In genomic region chr6:73798592-73798991, GRCh38 we compare ENCODE assay signal across 9 cellular contexts.
DNase-seq lines count a peak whose midpoint lies in the region; ATAC-seq, FAIRE-seq and TF ChIP-seq lines count a peak whose summit lies in the region.
"Had no signal": no experiment of that assay in that cellular context is flagged by ENCODE, and none has a peak within 500 bp of the region (broad histone marks: within the 10 kb centered on the region; RNA-seq: fewer than 3 reads in every experiment).

No MANE protein-coding gene starts in this region.

- H2BK15ac ChIP-seq in mesenchymal stem cell (ENCODE audit: low read depth, poor library complexity, severe bottlenecking), result no peak overlapping the region

- 0 out of 6 replicates have a peak, but pooled peaks of 2 of the 3 experiments have one; percentile 6 to 22 for TF ChIP-seq CTCF in GM12878 (IDR thresholded peaks at IDR 0.05 in 2 of 3, conservative IDR thresholded peaks at IDR 0.05 in 1 of 3; ENCODE audit: control insufficient read depth in 2 of 3, extremely low read depth in 1 of 3, insufficient read depth in 1 of 3, low read depth in 3 of 3, low read length in 3 of 3)

- H3K14ac ChIP-seq in mesenchymal stem cell (ENCODE audit: low read length in 2 of 2), result no peak overlapping the region

- no peak overlapping the region for H2AK5ac ChIP-seq in mesenchymal stem cell (ENCODE audit: low read length, severe bottlenecking)

- no peak overlapping the region for H4K91ac ChIP-seq in mesenchymal stem cell (ENCODE audit: low read length)

- H3K4me2 ChIP-seq in GM12878 (ENCODE audit: control insufficient read depth, insufficient read depth) (no peak overlapping the region), mesenchymal stem cell (ENCODE audit: low read length, poor library complexity, severe bottlenecking) (no peak overlapping the region)

- H2BK5ac ChIP-seq in mesenchymal stem cell (ENCODE audit: low read depth, low read length, poor library complexity, severe bottlenecking), result no peak overlapping the region

- no peaks in the 10 kb centered on the region for H3K36me3 ChIP-seq in GM12878 (ENCODE audit: control insufficient read depth in 2 of 2, insufficient read depth in 2 of 2, low read length in 1 of 2)
- H3K36me3 ChIP-seq in mesenchymal stem cell (ENCODE audit: control insufficient read depth in 1 of 2, insufficient read depth in 2 of 2, low read depth in 1 of 2, low read length in 2 of 2), result peaks cover 0 to 40% of the 10 kb centered on the region in 2 experiments
- H3K36me3 ChIP-seq: SJSA1 had no signal

- H3K4me3 ChIP-seq in GM12878 (no peak overlapping the region), mesenchymal stem cell (ENCODE audit: insufficient read depth in 1 of 2, low read depth in 1 of 2, low read length in 2 of 2) (no peak overlapping the region)
- H3K4me3 ChIP-seq: SJSA1 had no signal

- H2BK120ac ChIP-seq in mesenchymal stem cell (ENCODE audit: low read depth, low read length), result no peak overlapping the region

- SMC1A ChIA-PET in GM12878 (lab: Charles Lee; ENCODE audit: uncharacterized antibody, unreplicated experiment), result no interaction called here

- no peak overlapping the region for H3K23ac ChIP-seq in mesenchymal stem cell (ENCODE audit: low read length in 2 of 2)

- no peak for TF ChIP-seq EP300 in GM12878 (IDR thresholded peaks at IDR 0.05; ENCODE audit: borderline replicate concordance in 1 of 2, control insufficient read depth in 1 of 2, low read depth in 2 of 2, low read length in 2 of 2)

- H2BK12ac ChIP-seq in mesenchymal stem cell (ENCODE audit: low read length in 2 of 2), result no peak overlapping the region

- RAD21 ChIA-PET in GM12878 (lab: Charles Lee; ENCODE audit: unreplicated experiment), result no interaction called here

- no peaks in the 10 kb centered on the region for H4K20me1 ChIP-seq in GM12878 (ENCODE audit: control insufficient read depth, insufficient read depth)

- intact Hi-C loops in GM12878 (cut with micrococcal nuclease; ENCODE audit: unreplicated experiment), result no loop called here

- H3K4ac ChIP-seq in mesenchymal stem cell (ENCODE audit: low read depth in 1 of 2, low read length in 2 of 2), result no peak overlapping the region

- no peak overlapping the region for H4K8ac ChIP-seq in mesenchymal stem cell (ENCODE audit: low read length)

- H3K27me3 ChIP-seq in GM12878 (replicated peaks in 1 of 2; ENCODE audit: control insufficient read depth in 2 of 2, insufficient read depth in 2 of 2, low read length in 1 of 2), result no peaks in the 10 kb centered on the region
- H3K27me3 ChIP-seq in mesenchymal stem cell (ENCODE audit: control insufficient read depth in 1 of 2, insufficient read depth in 1 of 2, low read length in 2 of 2), result no peaks in the 10 kb centered on the region
- H3K27me3 ChIP-seq: SJSA1 had no signal

- DNase-seq in ELR (ENCODE audit: low read depth) (peak; percentile 93), GM12878 (ENCODE audit: low read depth, low spot score) (no peak), mesenchymal stem cell (peak; percentile 94), T-helper 1 cell (no peak), cerebellum (ENCODE audit: low spot score) (no peak)
- no peak for DNase-seq in activated CD4-positive, alpha-beta T cell treated with anti-CD3 and anti-CD28 coated beads for 4 hours

- H3K27ac ChIP-seq in GM12878 (ENCODE audit: control insufficient read depth, insufficient read depth) (no peak overlapping the region), mesenchymal stem cell (ENCODE audit: low read length, poor library complexity, severe bottlenecking) (peak overlapping the region; percentile 31)
- H3K27ac ChIP-seq: SJSA1 had no signal

- H3K9me3 ChIP-seq in GM12878 (replicated peaks; ENCODE audit: control insufficient read depth, insufficient read depth, low read length) (no peaks in the 10 kb centered on the region), mesenchymal stem cell (ENCODE audit: control insufficient read depth, low read length) (no peaks in the 10 kb centered on the region)
- H3K9me3 ChIP-seq: SJSA1 had no signal

- no peaks in the 10 kb centered on the region for H3K4me1 ChIP-seq in GM12878 (ENCODE audit: control insufficient read depth, insufficient read depth, low read length)
- H3K4me1 ChIP-seq in mesenchymal stem cell (ENCODE audit: control insufficient read depth, insufficient read depth, low read depth, low read length), result peaks cover 4% of the 10 kb centered on the region
- H3K4me1 ChIP-seq: SJSA1 had no signal

- POLR2A ChIA-PET in GM12878 (lab: Charles Lee), result no interaction called here

- no peak overlapping the region for H3K18ac ChIP-seq in mesenchymal stem cell (ENCODE audit: low read depth in 1 of 2, low read length in 2 of 2)

- CTCF ChIA-PET in GM12878 (lab: Yijun Ruan, JAX), result interaction anchor here (1.5 kb wide), 1 partner anchor 1410 kb away, joined by 3 read pairs; no protein-coding TSS in a partner anchor

- no TSS peak for BruUV-seq in GM12878 (replicated peaks; lab: Mats Ljungman, UMichigan)

- peak; percentile 79 for ATAC-seq in GM21381 (IDR thresholded peaks at IDR 0.05; ENCODE audit: unreplicated experiment)
- peak; percentile 52 for ATAC-seq in HG03521 (IDR thresholded peaks at IDR 0.05; ENCODE audit: unreplicated experiment)
- ATAC-seq in GM12878, result peak; percentile 86

- H2AFZ ChIP-seq in GM12878 (ENCODE audit: control insufficient read depth, low read depth, low read length) (no peak overlapping the region), mesenchymal stem cell (ENCODE audit: low read depth, low read length) (no peak overlapping the region)

- WGBS in GM12878 (ENCODE audit: insufficient coverage, insufficient replicate concordance, low lambda C conversion rate, missing lambda C conversion rate), result 15% methylated on average over 2 of the region's 2 CpGs
- 100% methylated on average over 1 of the region's 2 CpGs for WGBS in mesenchymal stem cell

- H3K9ac ChIP-seq in GM12878 (ENCODE audit: control insufficient read depth, insufficient read depth, low read length), result no peak overlapping the region
- H3K9ac ChIP-seq in mesenchymal stem cell (ENCODE audit: low read length), result peak overlapping the region; percentile 81

- no peak for TF ChIP-seq POLR2A in GM12878 (IDR thresholded peaks at IDR 0.05; ENCODE audit: low read depth, low read length)

- in situ Hi-C loops in GM12878 (cut with MboI), result no loop called here

- FAIRE-seq in GM12878 (lab: Jason Lieb, UNC), result peak; percentile 27

- peaks cover 4% of the 10 kb centered on the region for H3K79me1 ChIP-seq in mesenchymal stem cell (replicated peaks; ENCODE audit: low read length, poor library complexity, severe bottlenecking)

- no peaks in the 10 kb centered on the region for H3K79me2 ChIP-seq in GM12878 (ENCODE audit: control insufficient read depth, insufficient read depth, low read length)

- TF ChIP-seq RAD21 in GM12878 (IDR thresholded peaks at IDR 0.05; ENCODE audit: insufficient read depth, low read depth, low read length), result 0 out of 2 replicates have a peak, but pooled peaks have one; percentile 18

TF ChIP-seq in GM12878, 131 proteins besides CTCF, POLR2A, EP300 and RAD21 (continues in another document):
- TF ChIP-seq JUNB (IDR thresholded peaks at IDR 0.05), result peak; percentile 82
- TF ChIP-seq RELA (IDR thresholded peaks at IDR 0.05; ENCODE audit: borderline replicate concordance, partially characterized antibody), result no peak
- TF ChIP-seq EED (IDR thresholded peaks at IDR 0.05; ENCODE audit: low read depth), result 0 out of 2 replicates have a peak, but pooled peaks have one; percentile 42
- peak; percentile 44; the same call in 1 of the 2 replicates for TF ChIP-seq CREM (IDR thresholded peaks at IDR 0.05; ENCODE audit: low read depth)
- no peak for TF ChIP-seq SP1 (IDR thresholded peaks at IDR 0.05; ENCODE audit: low read depth, low read length)
- 0 out of 2 replicates have a peak, but pooled peaks have one; percentile 16 for TF ChIP-seq YY1 (IDR thresholded peaks at IDR 0.05; ENCODE audit: low read depth, low read length)
- no peak for TF ChIP-seq SPI1 (IDR thresholded peaks at IDR 0.05; ENCODE audit: borderline replicate concordance, insufficient read depth, low read depth, low read length)
- peak; percentile 53; the same call in 1 of the 2 replicates for TF ChIP-seq CREB1 (IDR thresholded peaks at IDR 0.05; ENCODE audit: low read depth)
- no peak for TF ChIP-seq CBFB (IDR thresholded peaks at IDR 0.05; ENCODE audit: low read depth)
- TF ChIP-seq, protein P1, sequence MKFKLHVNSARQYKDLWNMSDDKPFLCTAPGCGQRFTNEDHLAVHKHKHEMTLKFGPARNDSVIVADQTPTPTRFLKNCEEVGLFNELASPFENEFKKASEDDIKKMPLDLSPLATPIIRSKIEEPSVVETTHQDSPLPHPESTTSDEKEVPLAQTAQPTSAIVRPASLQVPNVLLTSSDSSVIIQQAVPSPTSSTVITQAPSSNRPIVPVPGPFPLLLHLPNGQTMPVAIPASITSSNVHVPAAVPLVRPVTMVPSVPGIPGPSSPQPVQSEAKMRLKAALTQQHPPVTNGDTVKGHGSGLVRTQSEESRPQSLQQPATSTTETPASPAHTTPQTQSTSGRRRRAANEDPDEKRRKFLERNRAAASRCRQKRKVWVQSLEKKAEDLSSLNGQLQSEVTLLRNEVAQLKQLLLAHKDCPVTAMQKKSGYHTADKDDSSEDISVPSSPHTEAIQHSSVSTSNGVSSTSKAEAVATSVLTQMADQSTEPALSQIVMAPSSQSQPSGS (IDR thresholded peaks at IDR 0.05; ENCODE audit: low read length), result peak; percentile 88
- TF ChIP-seq IKZF1 (conservative IDR thresholded peaks at IDR 0.05), result no peak; the same call in 1 of the 2 replicates
- no peak for TF ChIP-seq ZZZ3 (IDR thresholded peaks at IDR 0.05; ENCODE audit: control insufficient read depth, insufficient read length, low read depth)
- TF ChIP-seq, protein P2, sequence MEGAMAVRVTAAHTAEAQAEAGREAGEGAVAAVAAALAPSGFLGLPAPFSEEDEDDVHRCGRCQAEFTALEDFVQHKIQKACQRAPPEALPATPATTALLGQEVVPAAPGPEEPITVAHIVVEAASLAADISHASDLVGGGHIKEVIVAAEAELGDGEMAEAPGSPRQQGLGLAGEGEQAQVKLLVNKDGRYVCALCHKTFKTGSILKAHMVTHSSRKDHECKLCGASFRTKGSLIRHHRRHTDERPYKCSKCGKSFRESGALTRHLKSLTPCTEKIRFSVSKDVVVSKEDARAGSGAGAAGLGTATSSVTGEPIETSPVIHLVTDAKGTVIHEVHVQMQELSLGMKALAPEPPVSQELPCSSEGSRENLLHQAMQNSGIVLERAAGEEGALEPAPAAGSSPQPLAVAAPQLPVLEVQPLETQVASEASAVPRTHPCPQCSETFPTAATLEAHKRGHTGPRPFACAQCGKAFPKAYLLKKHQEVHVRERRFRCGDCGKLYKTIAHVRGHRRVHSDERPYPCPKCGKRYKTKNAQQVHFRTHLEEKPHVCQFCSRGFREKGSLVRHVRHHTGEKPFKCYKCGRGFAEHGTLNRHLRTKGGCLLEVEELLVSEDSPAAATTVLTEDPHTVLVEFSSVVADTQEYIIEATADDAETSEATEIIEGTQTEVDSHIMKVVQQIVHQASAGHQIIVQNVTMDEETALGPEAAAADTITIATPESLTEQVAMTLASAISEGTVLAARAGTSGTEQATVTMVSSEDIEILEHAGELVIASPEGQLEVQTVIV (IDR thresholded peaks at IDR 0.05; ENCODE audit: borderline replicate concordance, partially characterized antibody), result no peak
- TF ChIP-seq ATF7 (IDR thresholded peaks at IDR 0.05; ENCODE audit: low read depth), result peak; percentile 63; the same call in 1 of the 2 replicates

Comparison
In these comparisons a context has a peak if more than half of its experiments do, and no peak if none do; other contexts are left out.
1. DNase-seq: peak in ELR (single experiment) and mesenchymal stem cell (single experiment); none in GM12878 (single experiment), T-helper 1 cell (0 of 5), cerebellum (single experiment) and activated CD4-positive, alpha-beta T cell treated with anti-CD3 and anti-CD28 coated beads for 4 hours (0 of 2).
2. Peak in every context shown above with its lines, with median percentiles within 50 percentile points of each other: ATAC-seq.